27 cellular contexts compared by ENCODE assay signal in genomic region chr13:85538957-85539356, GRCh38.
"Had no signal": no experiment of that assay in that cellular context is flagged by ENCODE, and none has a peak within 500 bp of the region (broad histone marks: within the 10 kb centered on the region; RNA-seq: fewer than 3 reads in every experiment).

No MANE protein-coding gene starts in this region.

- H3K27me3 ChIP-seq: colonic mucosa, esophagus squamous epithelium, left lung, neural progenitor cell, right lobe of liver, suprapubic skin, transverse colon, upper lobe of right lung, uterus had no signal

- ATAC-seq: left cardiac atrium; left lung; naive thymus-derived CD4-positive, alpha-beta T cell; right lobe of liver; stimulated activated naive CD8-positive, alpha-beta T cell treated with anti-CD3 and anti-CD28 coated beads, Interleukin-15, amount 100 ng/mL, for 72 hours; upper lobe of right lung had no signal

- H3K79me2 ChIP-seq: parathyroid adenoma had no signal

- H3K4me1 ChIP-seq: colonic mucosa, esophagus squamous epithelium, left lung, neural progenitor cell, parathyroid adenoma, right lobe of liver, suprapubic skin, transverse colon, upper lobe of right lung, uterus had no signal

- H3K9me3 Mint-ChIP-seq: endodermal cell; nephron; neural progenitor cell; stimulated activated naive CD8-positive, alpha-beta T cell treated with anti-CD3 and anti-CD28 coated beads, Interleukin-15, amount 100 ng/mL, for 72 hours had no signal

- H3K4me1 Mint-ChIP-seq: endodermal cell, neural progenitor cell had no signal

- H3K9me3 ChIP-seq: colonic mucosa, esophagus squamous epithelium, left lung, right lobe of liver, suprapubic skin, transverse colon, upper lobe of right lung, uterus had no signal

- FAIRE-seq: frontal cortex, small intestine had no signal

- H3K27ac Mint-ChIP-seq: dendritic cell treated with granulocyte-macrophage colony-stimulating factor and Interleukin-4, amounts not matched to agents 40 ng/mL and 50 ng/mL, for 4 days; endodermal cell; naive thymus-derived CD4-positive, alpha-beta T cell; nephron; neural progenitor cell; progenitor cell of endocrine pancreas; stimulated activated naive CD8-positive, alpha-beta T cell treated with anti-CD3 and anti-CD28 coated beads, Interleukin-15, amount 100 ng/mL, for 72 hours had no signal

- H3K9ac ChIP-seq: neural progenitor cell, parathyroid adenoma had no signal

- H3K4me2 ChIP-seq: neural progenitor cell had no signal

- DNase-seq: colonic mucosa; effector CD8-positive, alpha-beta T cell; endodermal cell; erythroblast; esophagus squamous epithelium; left cardiac atrium; left lung; mesendoderm; midbrain; naive thymus-derived CD4-positive, alpha-beta T cell; right lobe of liver; small intestine; stimulated activated CD4-positive, alpha-beta T cell treated with anti-CD3 and anti-CD28 coated beads, Interleukin-15, amount 100 ng/mL, for 24 hours; stimulated activated CD4-positive, alpha-beta T cell treated with anti-CD3 and anti-CD28 coated beads, Interleukin-4, amount 100 ng/mL, for 1 hour; stimulated activated CD8-positive, alpha-beta memory T cell treated with anti-CD3 and anti-CD28 coated beads, Interleukin-4, amount 100 ng/mL, for 48 hours; stimulated activated naive CD4-positive, alpha-beta T cell; stimulated activated naive CD8-positive, alpha-beta T cell treated with anti-CD3 and anti-CD28 coated beads, Interleukin-15, amount 100 ng/mL, for 72 hours; transverse colon; upper lobe of right lung; uterus had no signal

- H3K27me3 Mint-ChIP-seq: dendritic cell treated with granulocyte-macrophage colony-stimulating factor and Interleukin-4, amounts not matched to agents 40 ng/mL and 50 ng/mL, for 4 days; naive thymus-derived CD4-positive, alpha-beta T cell; progenitor cell of endocrine pancreas; stimulated activated naive CD8-positive, alpha-beta T cell treated with anti-CD3 and anti-CD28 coated beads, Interleukin-15, amount 100 ng/mL, for 72 hours had no signal

- H3K4me3 Mint-ChIP-seq: dendritic cell treated with granulocyte-macrophage colony-stimulating factor and Interleukin-4, amounts not matched to agents 40 ng/mL and 50 ng/mL, for 4 days; endodermal cell; naive thymus-derived CD4-positive, alpha-beta T cell; nephron; neural progenitor cell; stimulated activated naive CD8-positive, alpha-beta T cell treated with anti-CD3 and anti-CD28 coated beads, Interleukin-15, amount 100 ng/mL, for 72 hours had no signal

- H3K36me3 ChIP-seq: colonic mucosa, esophagus squamous epithelium, left lung, neural progenitor cell, right lobe of liver, suprapubic skin, transverse colon, upper lobe of right lung, uterus had no signal

- H2AFZ ChIP-seq: neural progenitor cell, parathyroid adenoma had no signal

- H3K36me3 Mint-ChIP-seq: naive thymus-derived CD4-positive, alpha-beta T cell; neural progenitor cell had no signal

- H3K27ac ChIP-seq: colonic mucosa, esophagus squamous epithelium, left lung, neural progenitor cell, parathyroid adenoma, right lobe of liver, suprapubic skin, transverse colon, upper lobe of right lung, uterus had no signal

- H3K4me3 ChIP-seq: colonic mucosa, esophagus squamous epithelium, left lung, neural progenitor cell, right lobe of liver, suprapubic skin, transverse colon, upper lobe of right lung, uterus had no signal
